8 cellular contexts compared by ENCODE assay signal in genomic region chr19:5718579-5719273, GRCh38. TPM values are rescaled to one million over a fixed set of nuclear protein-coding genes. Genes with fewer than 3 reads are reported as not detected.
DNase-seq lines count a peak whose midpoint lies in the region; ATAC-seq and TF ChIP-seq lines count a peak whose summit lies in the region.

No MANE protein-coding gene starts in this region.

- H3K4me3 Mint-ChIP-seq in HFFc6 (peak overlapping the region; percentile 97), neural crest cell (peak overlapping the region; percentile 97)
- H3K4me3 Mint-ChIP-seq in T-helper 2 cell treated with Interferon-gamma antibody and Interleukin-4, amounts not matched to agents 5 μg/mL and 100 μg/mL, for 36 hours, result peak overlapping the region; percentile 92
- peak overlapping the region; percentile 87 to 93 for H3K4me3 Mint-ChIP-seq in effector memory CD8-positive, alpha-beta T cell

- peaks cover 27% of the 10 kb centered on the region for H3K4me1 Mint-ChIP-seq in HFFc6 (ENCODE audit: low read depth)
- H3K4me1 Mint-ChIP-seq in T-helper 2 cell treated with Interferon-gamma antibody and Interleukin-4, amounts not matched to agents 5 μg/mL and 100 μg/mL, for 36 hours (ENCODE audit: low read depth), result peaks cover 21% of the 10 kb centered on the region
- H3K4me1 Mint-ChIP-seq in effector memory CD8-positive, alpha-beta T cell (ENCODE audit: low read depth in 2 of 2), result peaks cover 16 to 18% of the 10 kb centered on the region in 2 donors
- H3K4me1 Mint-ChIP-seq in neural crest cell, result peaks cover 13% of the 10 kb centered on the region

- peak; percentile 63 for DNase-seq in HFFc6
- DNase-seq in T-helper 2 cell treated with Interferon-gamma antibody and Interleukin-4, amounts not matched to agents 5 μg/mL and 100 μg/mL, for 36 hours (ENCODE audit: low spot score), result peak; percentile 71
- DNase-seq in effector memory CD8-positive, alpha-beta T cell, result no peak
- no peak for DNase-seq in neural crest cell (ENCODE audit: low read depth, low spot score)
- no peak for DNase-seq in NCI-H446 treated with DMSO at 0.1 percent for 48 hours (lab: John Stamatoyannopoulos, UW)

- peak overlapping the region; percentile 99 for H3K27ac Mint-ChIP-seq in HFFc6
- peak overlapping the region; percentile 92 for H3K27ac Mint-ChIP-seq in T-helper 2 cell treated with Interferon-gamma antibody and Interleukin-4, amounts not matched to agents 5 μg/mL and 100 μg/mL, for 36 hours
- peak overlapping the region; percentile 91 to 97 for H3K27ac Mint-ChIP-seq in effector memory CD8-positive, alpha-beta T cell
- peak overlapping the region; percentile 90 for H3K27ac Mint-ChIP-seq in neural crest cell (ENCODE audit: unreplicated experiment)

- peaks cover 3% of the 10 kb centered on the region for H3K27me3 Mint-ChIP-seq in HFFc6 (ENCODE audit: insufficient read depth)
- H3K27me3 Mint-ChIP-seq in T-helper 2 cell treated with Interferon-gamma antibody and Interleukin-4, amounts not matched to agents 5 μg/mL and 100 μg/mL, for 36 hours (ENCODE audit: low read depth), result no peaks in the 10 kb centered on the region
- H3K27me3 Mint-ChIP-seq in effector memory CD8-positive, alpha-beta T cell, result no peaks in the 10 kb centered on the region
- H3K27me3 Mint-ChIP-seq in neural crest cell (ENCODE audit: low read depth), result no peaks in the 10 kb centered on the region

- H3K9ac ChIP-seq in BLaER1, result peak overlapping the region; percentile 96

- H3K4me2 ChIP-seq in BLaER1, result peak overlapping the region; percentile 82

- H3K36me3 Mint-ChIP-seq in HFFc6 (ENCODE audit: low read depth) (peaks cover 12% of the 10 kb centered on the region; the same call in 1 of the 2 replicates), neural crest cell (ENCODE audit: low read depth) (no peaks in the 10 kb centered on the region)
- H3K36me3 Mint-ChIP-seq in T-helper 2 cell treated with Interferon-gamma antibody and Interleukin-4, amounts not matched to agents 5 μg/mL and 100 μg/mL, for 36 hours (ENCODE audit: low read depth), result peaks cover 22% of the 10 kb centered on the region
- H3K36me3 Mint-ChIP-seq in effector memory CD8-positive, alpha-beta T cell (ENCODE audit: insufficient read depth), result peaks cover 47% of the 10 kb centered on the region

- no peak for TF ChIP-seq CTCF in HFFc6 (IDR thresholded peaks at IDR 0.05)
- no peak for TF ChIP-seq CTCF in neural crest cell (conservative IDR thresholded peaks at IDR 0.05)

- H3K9me3 Mint-ChIP-seq in HFFc6, result no peaks in the 10 kb centered on the region
- H3K9me3 Mint-ChIP-seq in T-helper 2 cell treated with Interferon-gamma antibody and Interleukin-4, amounts not matched to agents 5 μg/mL and 100 μg/mL, for 36 hours, result no peaks in the 10 kb centered on the region
- no peaks in the 10 kb centered on the region for H3K9me3 Mint-ChIP-seq in effector memory CD8-positive, alpha-beta T cell
- H3K9me3 Mint-ChIP-seq in neural crest cell, result no peaks in the 10 kb centered on the region

- peaks cover 39% of the 10 kb centered on the region for H3K36me3 ChIP-seq in BLaER1

- peak overlapping the region; percentile 98 for H3K27ac ChIP-seq in BLaER1

- H3K4me1 ChIP-seq in BLaER1, result peaks cover 30% of the 10 kb centered on the region

- H3K27me3 ChIP-seq in BLaER1, result no peaks in the 10 kb centered on the region

- H3K4me3 ChIP-seq in BLaER1, result peak overlapping the region; percentile 98

- no peaks in the 10 kb centered on the region for H3K9me3 ChIP-seq in BLaER1

- H4K20me1 ChIP-seq in BLaER1, result peaks cover 60% of the 10 kb centered on the region

- ATAC-seq in effector memory CD8-positive, alpha-beta T cell (replicated peaks), result no peak
- no peak for ATAC-seq in GM21447 (IDR thresholded peaks at IDR 0.05; ENCODE audit: unreplicated experiment)
- ATAC-seq in GM18511 (IDR thresholded peaks at IDR 0.05; ENCODE audit: unreplicated experiment), result no peak

RNA-seq across cellular contexts. Expression of gene LONP1, which starts 1.2 kb away (rescaled TPM):
- total RNA-seq in HFFc6 (2021; fragmentation: NEBNext Ultra II Directional; extraction: Animal tissue kit (Norgen Biotek cat#: 25700)), result 10 to 100 TPM; 67.9 to 86.0 (median 72.9) TPM
- total RNA-seq in neural crest cell, result 89.9 and 93.2 TPM in 2 replicates

RNA-seq across cellular contexts. Expression of gene CATSPERD, which starts 1.7 kb away (rescaled TPM):
- not detected for total RNA-seq in HFFc6 (2021; fragmentation: NEBNext Ultra II Directional; extraction: Animal tissue kit (Norgen Biotek cat#: 25700))
- not detected in 2 replicates for total RNA-seq in neural crest cell

RNA-seq across cellular contexts. Expression of gene RPL36, which starts 28.6 kb away (rescaled TPM):
- total RNA-seq in HFFc6 (2021; fragmentation: NEBNext Ultra II Directional; extraction: Animal tissue kit (Norgen Biotek cat#: 25700)), result 100 to 1,000 TPM; 712 to 903 (median 850) TPM
- 1,029 and 1,097 TPM in 2 replicates for total RNA-seq in neural crest cell

RNA-seq across cellular contexts. Expression of gene HSD11B1L, which starts 37.9 kb away (rescaled TPM):
- total RNA-seq in HFFc6 (2021; fragmentation: NEBNext Ultra II Directional; extraction: Animal tissue kit (Norgen Biotek cat#: 25700)), result 1 to 10 TPM; 3.5 to 9.1 (median 4.5) TPM
- total RNA-seq in neural crest cell, result 16.0 and 21.7 TPM in 2 replicates

RNA-seq across cellular contexts. Expression of gene MICOS13, which starts 38.4 kb away (rescaled TPM):
- 10 to 100 TPM; 77.9 to 91.6 (median 80.1) TPM for total RNA-seq in HFFc6 (2021; fragmentation: NEBNext Ultra II Directional; extraction: Animal tissue kit (Norgen Biotek cat#: 25700))
- total RNA-seq in neural crest cell, result 23.2 and 25.6 TPM in 2 replicates

Comparison
In these comparisons a context has a peak if more than half of its experiments do, and no peak if none do; other contexts are left out.
1. DNase-seq: peak in HFFc6 (single experiment) and T-helper 2 cell treated with Interferon-gamma antibody and Interleukin-4, amounts not matched to agents 5 μg/mL and 100 μg/mL, for 36 hours (single experiment); none in effector memory CD8-positive, alpha-beta T cell (0 of 3), neural crest cell (single experiment) and NCI-H446 treated with DMSO at 0.1 percent for 48 hours (single experiment).
2. Peak in every context shown above with its lines, with median percentiles within 50 percentile points of each other: H3K27ac Mint-ChIP-seq and H3K4me3 Mint-ChIP-seq.